ENCODE assay signal across 10 cellular contexts in genomic region chr7:139702811-139703467, GRCh38.
DNase-seq lines count a peak whose midpoint lies in the region; ATAC-seq and TF ChIP-seq lines count a peak whose summit lies in the region.
"Had no signal": no experiment of that assay in that cellular context is flagged by ENCODE, and none has a peak within 500 bp of the region (broad histone marks: within the 10 kb centered on the region; RNA-seq: fewer than 3 reads in every experiment).

No MANE protein-coding gene starts in this region.

- TF ChIP-seq CTCF in ovary (IDR thresholded peaks at IDR 0.05), result no peak

- H3K4me2 ChIP-seq in BLaER1 treated with 17β-estradiol and CSF1 and Interleukin-3, amounts not matched to agents 10 nM and 100 nM, result peak overlapping the region; percentile 42 to 81 (median 72)

- peak; percentile 70 for ATAC-seq in GM19463 (IDR thresholded peaks at IDR 0.05; ENCODE audit: unreplicated experiment)
- peak; percentile 89 for ATAC-seq in HG03175 (IDR thresholded peaks at IDR 0.05; ENCODE audit: unreplicated experiment)
- peak; percentile 73 for ATAC-seq in left ventricle myocardium superior
- ATAC-seq: K562, sciatic nerve had no signal

- no peaks in the 10 kb centered on the region for H3K9me3 ChIP-seq in BLaER1 treated with 17β-estradiol and CSF1 and Interleukin-3, amounts not matched to agents 10 nM and 100 nM (replicated peaks in 1 of 11)
- H3K9me3 ChIP-seq in ovary, result no peaks in the 10 kb centered on the region

- H3K4me3 ChIP-seq in BLaER1 treated with 17β-estradiol and CSF1 and Interleukin-3, amounts not matched to agents 10 nM and 100 nM, result no peak overlapping the region
- no peak overlapping the region for H3K4me3 ChIP-seq in ovary
- H3K4me3 ChIP-seq: K562 had no signal

- peak overlapping the region; percentile 33 to 69 (median 43); a peak in 19 of 22 replicates for H3K27ac ChIP-seq in BLaER1 treated with 17β-estradiol and CSF1 and Interleukin-3, amounts not matched to agents 10 nM and 100 nM
- peak overlapping the region in 1 of 2 donors; percentile 36 for H3K27ac ChIP-seq in ovary

- intact Hi-C loops in left ventricle myocardium superior (cut with micrococcal nuclease), result no loop called here
- intact Hi-C loops in ovary (cut with DNase I), result no loop called here

- no peak for TF ChIP-seq POLR2A in ovary (IDR thresholded peaks at IDR 0.05)

- 44 to 64% (median 54%) methylated on average over 10 of the region's 10 CpGs for WGBS in ovary, 3 donors

- peaks cover 13 to 85% (median 48%) of the 10 kb centered on the region in 11 experiments; a peak in 21 of 22 replicates for H3K36me3 ChIP-seq in BLaER1 treated with 17β-estradiol and CSF1 and Interleukin-3, amounts not matched to agents 10 nM and 100 nM
- no peaks in the 10 kb centered on the region for H3K36me3 ChIP-seq in ovary

- peaks cover 75 to 98% (median 93%) of the 10 kb centered on the region in 10 experiments for H3K4me1 ChIP-seq in BLaER1 treated with 17β-estradiol and CSF1 and Interleukin-3, amounts not matched to agents 10 nM and 100 nM
- H3K4me1 ChIP-seq in ovary (ENCODE audit: insufficient read depth), result peaks cover 20% of the 10 kb centered on the region

- peak overlapping the region in 9 of 11 experiments; percentile 4 to 58 (median 23); a peak in 9 of 22 replicates for H3K9ac ChIP-seq in BLaER1 treated with 17β-estradiol and CSF1 and Interleukin-3, amounts not matched to agents 10 nM and 100 nM

- DNase-seq in left ventricle myocardium superior (no peak), NCI-H1694 (lab: John Stamatoyannopoulos, UW) (no peak), SIG-M5 (lab: John Stamatoyannopoulos, UW) (no peak), ovary (no peak)
- DNase-seq in effector CD4-positive, alpha-beta T cell, result no peak

- H3K27me3 ChIP-seq in BLaER1 treated with 17β-estradiol and CSF1 and Interleukin-3, amounts not matched to agents 10 nM and 100 nM, result no peaks in the 10 kb centered on the region
- no peaks in the 10 kb centered on the region for H3K27me3 ChIP-seq in ovary

- peaks cover 3 to 100% (median 96%) of the 10 kb centered on the region in 11 experiments; a peak in 21 of 22 replicates for H4K20me1 ChIP-seq in BLaER1 treated with 17β-estradiol and CSF1 and Interleukin-3, amounts not matched to agents 10 nM and 100 nM

- no peak for TF ChIP-seq EP300 in ovary (IDR thresholded peaks at IDR 0.05)
